In the genomic region with DNA sequence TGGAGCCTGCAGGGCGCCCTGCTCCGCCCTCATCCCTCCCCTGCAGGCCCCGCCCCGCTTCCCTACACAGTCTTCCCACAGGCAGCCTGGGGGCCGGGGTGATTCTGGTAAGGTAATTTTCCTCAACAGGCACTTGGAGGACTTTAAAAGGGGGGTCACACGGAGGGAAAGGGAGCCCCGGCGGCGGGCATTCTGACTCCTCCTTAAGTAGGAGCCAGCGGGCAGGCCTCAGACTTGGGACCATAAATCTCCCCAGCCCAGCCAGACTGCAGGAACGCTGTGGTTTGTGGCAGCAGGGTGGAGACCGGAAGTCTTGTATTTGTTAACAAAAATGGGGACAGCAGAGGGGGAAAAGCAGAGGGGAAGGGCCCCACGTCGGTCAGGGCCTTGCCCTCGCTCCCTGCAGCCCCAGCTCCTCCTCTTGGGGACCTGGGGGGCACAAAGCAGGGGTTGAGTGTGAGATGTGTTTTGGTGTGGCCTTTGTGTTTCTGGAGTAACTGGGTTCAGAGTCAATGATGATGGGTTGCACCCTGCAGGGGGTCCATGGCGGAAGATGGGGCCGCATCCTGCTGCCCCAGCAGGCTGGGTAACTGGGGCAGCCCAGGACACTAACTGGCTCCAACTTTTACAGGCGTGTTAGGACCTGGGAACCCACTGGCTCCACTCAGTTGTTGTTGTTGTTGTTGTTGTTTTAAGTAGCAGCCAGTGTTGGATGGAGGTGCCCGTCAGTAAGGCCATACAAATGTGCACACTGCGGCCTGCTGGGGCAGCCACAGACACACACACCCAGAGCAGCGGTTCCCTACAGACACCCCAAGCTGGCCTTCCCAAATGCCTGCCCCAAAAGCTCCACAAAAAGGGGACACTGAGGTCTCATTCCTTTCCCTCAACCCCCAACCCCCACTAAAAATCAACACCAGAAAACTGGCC, we compare ENCODE assay signal across 8 cellular contexts. TPM values are rescaled to one million over a fixed set of nuclear protein-coding genes. Genes with fewer than 3 reads are reported as not detected.
DNase-seq lines count a peak whose midpoint lies in the region; ATAC-seq, FAIRE-seq and TF ChIP-seq lines count a peak whose summit lies in the region.
"Had no signal": no experiment of that assay in that cellular context is flagged by ENCODE, and none has a peak within 500 bp of the region (broad histone marks: within the 10 kb centered on the region; RNA-seq: fewer than 3 reads in every experiment).

No MANE protein-coding gene starts in this region.

- H2BK120ac ChIP-seq in H9 (ENCODE audit: low read depth, low read length, poor library complexity, severe bottlenecking) (no peak overlapping the region), H1 (replicated peaks; ENCODE audit: low read depth, low read length) (no peak overlapping the region)

- no peak overlapping the region for H3K4me2 ChIP-seq in H9 (ENCODE audit: insufficient read depth, insufficient read length, low read length)
- no peak overlapping the region; a peak in 1 of 4 replicates for H3K4me2 ChIP-seq in H1 (ENCODE audit: insufficient read depth in 1 of 2, low read depth in 2 of 2, low read length in 2 of 2)

- no peak overlapping the region for H3K4ac ChIP-seq in H9 (ENCODE audit: low read depth, low read length)
- H3K4ac ChIP-seq in H1 (replicated peaks; ENCODE audit: insufficient read length, low read depth, low read length), result no peak overlapping the region

- H3K27ac ChIP-seq in H9 (ENCODE audit: insufficient read length, low read depth, low read length) (no peak overlapping the region), SJSA1 (peak overlapping the region; percentile 36), H1 (ENCODE audit: low read depth, low read length) (no peak overlapping the region), muscle layer of colon (ENCODE audit: low read depth, low read length) (peak overlapping the region; percentile 70)
- H3K27ac ChIP-seq: VCaP had no signal

- no peak overlapping the region for H2AFZ ChIP-seq in H9 (ENCODE audit: low read length)
- no peak overlapping the region for H2AFZ ChIP-seq in H1 (ENCODE audit: low read length)

- H3K27me3 Mint-ChIP-seq in H9 (ENCODE audit: low read depth), result no peaks in the 10 kb centered on the region

- H2AK5ac ChIP-seq in H9 (ENCODE audit: insufficient read length, low read length) (no peak overlapping the region), H1 (ENCODE audit: low read depth, low read length) (0 out of 2 replicates have a peak overlapping the region, but pooled peaks have one; percentile 8)

- no peaks in the 10 kb centered on the region for H3K9me3 Mint-ChIP-seq in H9

- H4K20me1 ChIP-seq in H9 (ENCODE audit: control insufficient read depth, insufficient read depth, insufficient read length) (no peaks in the 10 kb centered on the region), H1 (replicated peaks in 1 of 2; ENCODE audit: control insufficient read depth in 1 of 2, insufficient read depth in 2 of 2, low read length in 2 of 2) (peaks cover 0 to 6% of the 10 kb centered on the region in 2 experiments)

- H3K23me2 ChIP-seq in H9 (ENCODE audit: insufficient read length, low read depth, low read length, poor library complexity, severe bottlenecking), result no peaks in the 10 kb centered on the region
- no peaks in the 10 kb centered on the region for H3K23me2 ChIP-seq in H1 (ENCODE audit: low read depth, low read length)

- H3K4me1 Mint-ChIP-seq in H9, result peaks cover 48 to 57% of the 10 kb centered on the region in 2 experiments

- no peak overlapping the region; a peak in 1 of 5 replicates for H3K4me3 Mint-ChIP-seq in H9

- H3K79me2 ChIP-seq in H9 (ENCODE audit: insufficient read depth, low read length) (peaks cover 30% of the 10 kb centered on the region; the same call in 1 of the 2 replicates), H1 (ENCODE audit: control insufficient read depth in 1 of 2, insufficient read depth in 2 of 2, low read length in 2 of 2) (peaks cover 0 to 29% of the 10 kb centered on the region in 2 experiments; a peak in 2 of 4 replicates)

- H3K36me3 ChIP-seq in SJSA1 (peaks cover 91% of the 10 kb centered on the region), H1 (ENCODE audit: control insufficient read depth in 2 of 4, insufficient read depth in 4 of 4, low read length in 3 of 4) (no peaks in the 10 kb centered on the region; a peak in 1 of 8 replicates), muscle layer of colon (ENCODE audit: insufficient read depth, low read length) (peaks cover 16% of the 10 kb centered on the region)

- no peak for TF ChIP-seq POLR2A in H1 (IDR thresholded peaks at IDR 0.05; ENCODE audit: control extremely low read depth in 1 of 2, low read depth in 2 of 2, low read length in 2 of 2)

- no peak overlapping the region for H3K9ac ChIP-seq in H9 (ENCODE audit: extremely low read depth, insufficient read length, low read length)
- H3K9ac ChIP-seq in H1 (replicated peaks in 1 of 4; ENCODE audit: extremely low read depth in 1 of 4, low read depth in 3 of 4, low read length in 3 of 4), result no peak overlapping the region
- H3K9ac ChIP-seq in muscle layer of colon (ENCODE audit: low read length), result peak overlapping the region; percentile 14

- H2BK12ac ChIP-seq in H9 (ENCODE audit: insufficient read length, low read depth, low read length) (no peak overlapping the region), H1 (ENCODE audit: low read depth, low read length) (0 out of 2 replicates have a peak overlapping the region, but pooled peaks have one; percentile 27)

- H4K91ac ChIP-seq in H9 (ENCODE audit: insufficient read length, low read depth, low read length) (no peak overlapping the region), H1 (replicated peaks; ENCODE audit: insufficient read length, low read length) (no peak overlapping the region)

- CTCF ChIA-PET in H1 (lab: Charles Lee; ENCODE audit: partially characterized antibody), result interaction anchor here (0.8 to 1.9 kb wide), 7 partner anchors 8 to 246 kb away, joined by 3 to 6 read pairs (median 4); no protein-coding TSS in a partner anchor

- H3K27me3 ChIP-seq in H9 (ENCODE audit: insufficient read depth, low read length) (no peaks in the 10 kb centered on the region), SJSA1 (replicated peaks) (no peaks in the 10 kb centered on the region), H1 (replicated peaks in 1 of 4; ENCODE audit: control insufficient read depth in 3 of 4, extremely low read depth in 1 of 4, insufficient read depth in 3 of 4, low read length in 3 of 4) (no peaks in the 10 kb centered on the region; a peak in 1 of 7 replicates), muscle layer of colon (ENCODE audit: control insufficient read depth in 1 of 2, insufficient read depth in 2 of 2, low read length in 2 of 2) (no peaks in the 10 kb centered on the region)

- no peak overlapping the region for H3T11ph ChIP-seq in H9 (ENCODE audit: low read length)

- H2BK15ac ChIP-seq in H9 (ENCODE audit: low read depth, low read length) (no peak overlapping the region), H1 (ENCODE audit: low read length) (no peak overlapping the region; the same call in 1 of the 2 replicates)

- H4K8ac ChIP-seq in H9 (replicated peaks; ENCODE audit: insufficient read length, low read depth, low read length) (no peak overlapping the region), H1 (ENCODE audit: extremely low read depth, insufficient read depth, low read length) (0 out of 2 replicates have a peak overlapping the region, but pooled peaks have one; percentile 7)

- H3K23ac ChIP-seq in H9 (ENCODE audit: insufficient read length, low read depth, low read length) (no peak overlapping the region), H1 (ENCODE audit: insufficient read length) (no peak overlapping the region)

- POLR2A ChIA-PET in H1 (lab: Charles Lee; ENCODE audit: partially characterized antibody), result interaction anchor here (0.6 to 1.8 kb wide), 4 partner anchors 10 to 29 kb away, joined by 3 to 5 read pairs (median 4); no protein-coding TSS in a partner anchor

- no peaks in the 10 kb centered on the region for H3K9me3 ChIP-seq in H9 (ENCODE audit: control insufficient read depth, low read depth, low read length)
- H3K9me3 ChIP-seq in SJSA1 (replicated peaks), result no peaks in the 10 kb centered on the region
- H3K9me3 ChIP-seq in H1 (ENCODE audit: insufficient read depth in 2 of 2, low read depth in 1 of 2, low read length in 1 of 2), result no peaks in the 10 kb centered on the region
- H3K9me3 ChIP-seq in muscle layer of colon (ENCODE audit: low read length), result no peaks in the 10 kb centered on the region

- H3K79me1 ChIP-seq in H9 (ENCODE audit: insufficient read depth, low read depth, low read length, poor library complexity, severe bottlenecking) (no peaks in the 10 kb centered on the region), H1 (ENCODE audit: low read depth, low read length) (peaks cover 19% of the 10 kb centered on the region)

- TF ChIP-seq RAD21 in H1 (IDR thresholded peaks at IDR 0.05 in 1 of 2, conservative IDR thresholded peaks at IDR 0.05 in 1 of 2; ENCODE audit: low read depth in 2 of 2, low read length in 2 of 2), result no peak

- H3K4me1 ChIP-seq in H9 (ENCODE audit: insufficient read depth, low read length) (peaks cover 14% of the 10 kb centered on the region), SJSA1 (replicated peaks) (peaks cover 69% of the 10 kb centered on the region), H1 (replicated peaks in 1 of 4; ENCODE audit: control insufficient read depth in 3 of 4, insufficient read depth in 4 of 4, low read length in 3 of 4) (peaks cover 0 to 30% (median 14%) of the 10 kb centered on the region in 4 experiments; a peak in 6 of 7 replicates), muscle layer of colon (ENCODE audit: insufficient read depth, low read length) (peaks cover 55% of the 10 kb centered on the region)

- H3K14ac ChIP-seq in H9 (ENCODE audit: insufficient read depth, low read length) (no peak overlapping the region), H1 (ENCODE audit: insufficient read length) (no peak overlapping the region)

- no peak for FAIRE-seq in H1 (lab: Jason Lieb, UNC)

- peak overlapping the region; percentile 62 to 93 (median 69); a peak in 6 of 7 replicates for H3K27ac Mint-ChIP-seq in H9

- H4K5ac ChIP-seq in H9 (ENCODE audit: insufficient read length, low read depth, low read length), result no peak overlapping the region
- no peak overlapping the region for H4K5ac ChIP-seq in H1 (ENCODE audit: insufficient read length, low read depth, low read length)

- ATAC-seq in GM21723 (IDR thresholded peaks at IDR 0.05; ENCODE audit: unreplicated experiment) (no peak), HG03439 (IDR thresholded peaks at IDR 0.05; ENCODE audit: unreplicated experiment) (no peak)

- TF ChIP-seq EP300 in H1 (IDR thresholded peaks at IDR 0.05; ENCODE audit: borderline replicate concordance in 1 of 2, low read depth in 2 of 2, low read length in 2 of 2), result no peak

- H3K4me3 ChIP-seq in SJSA1 (no peak overlapping the region), H1 (ENCODE audit: extremely low read depth in 1 of 4, insufficient read depth in 2 of 4, low read depth in 3 of 4, low read length in 4 of 4) (no peak overlapping the region), muscle layer of colon (ENCODE audit: low read depth in 1 of 2, low read length in 2 of 2) (peak overlapping the region in 1 of 2 donors; percentile 50)

- TF ChIP-seq CTCF in H9 (conservative IDR thresholded peaks at IDR 0.05) (no peak), H1 (IDR thresholded peaks at IDR 0.05; ENCODE audit: control extremely low read depth in 1 of 3, insufficient read depth in 1 of 3, low read depth in 1 of 3, low read length in 3 of 3) (no peak)

- H2BK20ac ChIP-seq in H9 (ENCODE audit: low read depth, low read length, poor library complexity, severe bottlenecking), result no peak overlapping the region
- H2BK20ac ChIP-seq in H1 (ENCODE audit: low read length), result no peak overlapping the region

- H3K18ac ChIP-seq in H9 (ENCODE audit: insufficient read length, low read depth, low read length) (no peak overlapping the region), H1 (ENCODE audit: extremely low read depth, low read length) (no peak overlapping the region; the same call in 1 of the 2 replicates)

- peaks cover 15 to 49% (median 32%) of the 10 kb centered on the region in 3 experiments for H3K36me3 Mint-ChIP-seq in H9 (ENCODE audit: insufficient read depth in 1 of 3, low read depth in 3 of 3)

- H2BK5ac ChIP-seq in H9 (ENCODE audit: insufficient read length, low read length) (no peak overlapping the region), H1 (ENCODE audit: low read depth, low read length) (no peak overlapping the region)

- DNase-seq in H9, result peak; percentile 32
- peak; percentile 92 to 95 for DNase-seq in SJSA1 (ENCODE audit: low read depth in 1 of 2, low spot score in 2 of 2)
- no peak for DNase-seq in H1 (ENCODE audit: low read depth in 1 of 2, low spot score in 2 of 2)
- DNase-seq in occipital lobe (lab: John Stamatoyannopoulos, UW), result no peak

- H3K56ac ChIP-seq in H9 (ENCODE audit: insufficient read length, low read depth, low read length) (no peak overlapping the region), H1 (replicated peaks; ENCODE audit: insufficient read length, low read depth, low read length) (no peak overlapping the region)

- no CpG with 5 or more reads among the region's 21 CpGs for WGBS in H9 (ENCODE audit: extremely low coverage, insufficient read length, low lambda C conversion rate)
- 76% methylated on average over 17 of the region's 21 CpGs; no CpG with 5 or more reads in 1 of the 2 experiments for WGBS in H1 (ENCODE audit: extremely low coverage in 1 of 2, insufficient coverage in 1 of 2, insufficient read length in 1 of 2, insufficient replicate concordance in 2 of 2, low coverage in 1 of 2, low lambda C conversion rate in 2 of 2, missing lambda C conversion rate in 1 of 2), 2 experiments

RNA-seq across cellular contexts. Expression of a gene that starts 27.7 kb away (rescaled TPM):
- 27.7 and 29.4 TPM in 2 replicates for total RNA-seq in H9 (2021)
- total RNA-seq in SJSA1 (2014; rRNA removed; shearing (Covaris generic)), result 52.2 and 64.5 TPM in 2 replicates
- total RNA-seq in H1 (2021; fragmentation: NEBNext Ultra II Directional; extraction: Animal tissue kit (Norgen Biotek cat#: 25700)), result 13.8 and 15.5 TPM in 2 replicates
- polyA plus RNA-seq in H1 (2011; rRNA removed), result 6.5 and 6.6 TPM in 2 replicates
- 6.1 TPM for polyA plus RNA-seq in H1 (2011; cell fraction: cytosol; rRNA removed)
- 9.4 TPM for polyA plus RNA-seq in H1 (2011; cell fraction: nucleus; rRNA removed)
- polyA plus RNA-seq in H1 (2012, experiment 1 of 2), result 3.7 to 4.5 TPM (median 4.3 TPM) in 4 replicates
- 4.8 TPM for polyA plus RNA-seq in H1 (2012, experiment 2 of 2)
- 12.4 TPM for polyA plus RNA-seq in H1 (2013, experiment 1 of 2)
- 12.0 TPM for polyA plus RNA-seq in H1 (2013, experiment 2 of 2)
- 10.3 and 13.5 TPM in 2 replicates for polyA minus RNA-seq in H1 (2011; rRNA and poly(A)+ RNA removed)
- polyA minus RNA-seq in H1 (2011; cell fraction: cytosol; rRNA and poly(A)+ RNA removed), result 9.7 TPM
- 9.4 TPM for polyA minus RNA-seq in H1 (2011; cell fraction: nucleus; rRNA and poly(A)+ RNA removed)
- total RNA-seq in occipital lobe, result 18.7 TPM

Comparison
In these comparisons a context has a peak if more than half of its experiments do, and no peak if none do; other contexts are left out.
1. DNase-seq: peak in H9 (single experiment) and SJSA1 (2 of 2); none in H1 (0 of 2) and occipital lobe (single experiment).
2. H3K27ac ChIP-seq: peak in SJSA1 (single experiment) and muscle layer of colon (single experiment); none in H9 (single experiment) and H1 (single experiment).